In the genomic region with DNA sequence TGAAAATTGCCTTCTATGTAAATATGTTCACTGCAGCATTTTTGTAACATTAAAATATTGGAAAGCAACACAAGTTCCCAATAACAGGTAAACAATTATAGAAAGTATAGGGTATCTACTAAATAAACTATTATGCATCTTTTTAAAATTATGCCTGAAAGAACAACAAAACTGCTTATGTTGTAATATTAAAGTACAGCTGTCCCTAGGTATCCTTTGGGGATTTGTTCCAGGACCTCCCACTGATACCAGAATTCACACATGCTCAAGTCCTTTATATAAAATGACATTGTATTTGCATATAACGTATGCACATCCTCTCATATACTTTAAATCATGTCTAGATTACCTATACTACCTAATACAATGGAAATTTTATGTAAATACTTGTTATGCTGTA, we compare ENCODE assay signal across 22 cellular contexts.
DNase-seq lines count a peak whose midpoint lies in the region; ATAC-seq, FAIRE-seq and TF ChIP-seq lines count a peak whose summit lies in the region.
"Had no signal": no experiment of that assay in that cellular context is flagged by ENCODE, and none has a peak within 500 bp of the region (broad histone marks: within the 10 kb centered on the region; RNA-seq: fewer than 3 reads in every experiment).

No MANE protein-coding gene starts in this region.

- ATAC-seq in A549 (no peak), GM19397 (IDR thresholded peaks at IDR 0.05; ENCODE audit: unreplicated experiment) (no peak), GM21619 (IDR thresholded peaks at IDR 0.05; ENCODE audit: unreplicated experiment) (no peak)
- ATAC-seq: HCT116 had no signal

- no peaks in the 10 kb centered on the region for H3K9me3 ChIP-seq in A549
- H3K9me3 ChIP-seq in GM23248 (ENCODE audit: low read depth) = no peaks in the 10 kb centered on the region
- peaks cover 4% of the 10 kb centered on the region; the same call in 1 of the 2 replicates for H3K9me3 ChIP-seq in SJCRH30 (replicated peaks)

- DNase-seq in A549 (ENCODE audit: low read depth in 1 of 2, low spot score in 1 of 2) = no peak
- no peak for DNase-seq in GM23248
- peak; percentile 37 to 72 for DNase-seq in SJCRH30
- DNase-seq in brain microvascular endothelial cell = no peak
- DNase-seq in RWPE1 (ENCODE audit: low spot score) = no peak
- DNase-seq in NCI-H345 (lab: John Stamatoyannopoulos, UW) = no peak
- DNase-seq: 8988T, DMS79, MM.1S, NCI-H1092, NCI-H1436, NCI-H187 treated with DMSO at 0.1 percent for 48 hours, NCI-H2227 treated with DMSO at 0.1 percent for 48 hours, NCI-H510A treated with DMSO at 0.1 percent for 48 hours, NCI-H82, Right ventricle myocardium superior had no signal

- 68% methylated on average over 1 of the region's 1 CpG for WGBS in A549 (ENCODE audit: missing lambda C conversion rate)
- WGBS in GM23248 (ENCODE audit: low coverage in 1 of 2, low lambda C conversion rate in 2 of 2, missing lambda C conversion rate in 2 of 2), 2 experiments = 89 to 98% methylated on average over 1 of the region's 1 CpG

- H2AFZ ChIP-seq in GM23248 = no peak overlapping the region

- no peaks in the 10 kb centered on the region for H3K36me3 ChIP-seq in GM23248 (ENCODE audit: low read depth)
- no peaks in the 10 kb centered on the region for H3K36me3 ChIP-seq in SJCRH30
- H3K36me3 ChIP-seq in brain microvascular endothelial cell (replicated peaks) = no peaks in the 10 kb centered on the region

- H3K9me2 ChIP-seq in GM23248 (ENCODE audit: insufficient read depth) = no peaks in the 10 kb centered on the region

- H3K4me2 ChIP-seq in A549 (no peak overlapping the region), GM23248 (ENCODE audit: unreplicated experiment) (peak overlapping the region; percentile 48)

- no peaks in the 10 kb centered on the region for H3K79me2 ChIP-seq in GM23248 (ENCODE audit: insufficient read depth)

- CTCF ChIA-PET in A549 (lab: Yijun Ruan, JAX) = no interaction called here
- CTCF ChIA-PET in RWPE1 (lab: Yijun Ruan, JAX) = interaction anchor here (0.6 kb wide), 1 partner anchor 298 kb away, joined by 3 read pairs; no protein-coding TSS in a partner anchor

- H3K4me3 ChIP-seq in A549 (no peak overlapping the region), GM23248 (no peak overlapping the region), SJCRH30 (no peak overlapping the region), brain microvascular endothelial cell (ENCODE audit: low read depth, low read length) (no peak overlapping the region)

- peaks cover 33% of the 10 kb centered on the region for H3F3A ChIP-seq in GM23248 (ENCODE audit: insufficient read depth)

- in situ Hi-C loops in GM23248 (cut with MboI) = no loop called here
- in situ Hi-C loops in brain microvascular endothelial cell (cut with HindIII; ENCODE audit: low pct_ligation_motif_present, low sequenced_read_pairs) = no loop called here

- FAIRE-seq in A549 (lab: Jason Lieb, UNC) = no peak
- FAIRE-seq: D721Med, GM12891, H1 had no signal

- no peaks in the 10 kb centered on the region for H4K20me1 ChIP-seq in GM23248 (ENCODE audit: insufficient read depth)

- POLR2A ChIA-PET in A549 (lab: Yijun Ruan, JAX) = no interaction called here
- POLR2A ChIA-PET in RWPE1 (lab: Yijun Ruan, JAX; ENCODE audit: low non-redundant PET) = no interaction called here

- H3K4me1 ChIP-seq in A549 (peaks cover 26% of the 10 kb centered on the region), GM23248 (ENCODE audit: insufficient read depth) (peaks cover 46% of the 10 kb centered on the region), SJCRH30 (peaks cover 18% of the 10 kb centered on the region)

- TF ChIP-seq POLR2A in A549 (IDR thresholded peaks at IDR 0.05; ENCODE audit: low read length) = no peak

- peak overlapping the region; percentile 21 to 69; a peak in 4 of 6 replicates for H3K27ac ChIP-seq in A549
- peak overlapping the region; percentile 42; the same call in 1 of the 2 replicates for H3K27ac ChIP-seq in GM23248
- peak overlapping the region; percentile 64 for H3K27ac ChIP-seq in SJCRH30
- peak overlapping the region; percentile 86 for H3K27ac ChIP-seq in brain microvascular endothelial cell
- no peak overlapping the region for H3K27ac ChIP-seq in RWPE1

- TF ChIP-seq CTCF in A549 (IDR thresholded peaks at IDR 0.05) = no peak
- TF ChIP-seq CTCF in brain microvascular endothelial cell (IDR thresholded peaks at IDR 0.05; ENCODE audit: low read depth, low read length, missing control alignments) = no peak
- TF ChIP-seq CTCF in RWPE1 (conservative IDR thresholded peaks at IDR 0.05; ENCODE audit: low read depth) = no peak

- H3K27me3 ChIP-seq in GM23248 (replicated peaks; ENCODE audit: insufficient read depth) (no peaks in the 10 kb centered on the region), SJCRH30 (no peaks in the 10 kb centered on the region), brain microvascular endothelial cell (replicated peaks) (no peaks in the 10 kb centered on the region)

- TF ChIP-seq RAD21 in A549 (conservative IDR thresholded peaks at IDR 0.05 in 1 of 2, IDR thresholded peaks at IDR 0.05 in 1 of 2) = no peak

- no peak overlapping the region for H3K9ac ChIP-seq in GM23248

- no peak for TF ChIP-seq EP300 in A549 (IDR thresholded peaks at IDR 0.05)

TF ChIP-seq in A549, 52 proteins besides CTCF, POLR2A, EP300 and RAD21:
- TF ChIP-seq HOXB5 (CRISPR knock-in tag; IDR thresholded peaks at IDR 0.05) = no peak
- no peak for TF ChIP-seq ZFP36 (IDR thresholded peaks at IDR 0.05; ENCODE audit: borderline replicate concordance, partially characterized antibody)
- no peak for TF ChIP-seq MYC (IDR thresholded peaks at IDR 0.05; ENCODE audit: borderline replicate concordance, low read length)
- TF ChIP-seq CEBPB (IDR thresholded peaks at IDR 0.05) = no peak
- TF ChIP-seq MAFK (IDR thresholded peaks at IDR 0.05; ENCODE audit: partially characterized antibody) = peak; percentile 10
- TF ChIP-seq NPAS2 (CRISPR knock-in tag; IDR thresholded peaks at IDR 0.05; ENCODE audit: borderline replicate concordance) = no peak

Comparison
In these comparisons a context has a peak if more than half of its experiments do, and no peak if none do; other contexts are left out.
1. DNase-seq: peak in SJCRH30 (2 of 2); none in A549 (0 of 2), GM23248 (single experiment), brain microvascular endothelial cell (single experiment), RWPE1 (single experiment) and NCI-H345 (single experiment).